Comparison of ENCODE assay signal across 8 cellular contexts in genomic region chr15:85580914-85581313, GRCh38.
A peak's percentile ranks its signal among the peaks of the same experiment; 100 is the strongest.
DNase-seq lines count a peak whose midpoint lies in the region; ATAC-seq, FAIRE-seq and TF ChIP-seq lines count a peak whose summit lies in the region.

No MANE protein-coding gene starts in this region.

- peak overlapping the region; percentile 91 to 100 (median 98) for H3K27ac Mint-ChIP-seq in CD8-positive, alpha-beta memory T cell
- H3K27ac Mint-ChIP-seq in T-helper 2 cell treated with Interferon-gamma antibody and Interleukin-4, amounts not matched to agents 5 μg/mL and 100 μg/mL, for 36 hours, result peak overlapping the region; percentile 96

- no peaks in the 10 kb centered on the region for H3K9me3 ChIP-seq in CD8-positive, alpha-beta memory T cell (ENCODE audit: low read length)

- POLR2A ChIA-PET in CD8-positive, alpha-beta memory T cell (lab: Charles Lee), result interaction anchor here (0.5 to 1.5 kb wide), 4 partner anchors 10 to 289 kb away, joined by 3 to 5 read pairs (median 3); no protein-coding TSS in a partner anchor

- H3K36me3 Mint-ChIP-seq in CD8-positive, alpha-beta memory T cell, result peaks cover 0 to 70% (median 13%) of the 10 kb centered on the region in 3 donors
- peaks cover 56% of the 10 kb centered on the region for H3K36me3 Mint-ChIP-seq in T-helper 2 cell treated with Interferon-gamma antibody and Interleukin-4, amounts not matched to agents 5 μg/mL and 100 μg/mL, for 36 hours (ENCODE audit: low read depth)

- ATAC-seq in sciatic nerve, result peak; percentile 8
- no peak for ATAC-seq in GM18505 (IDR thresholded peaks at IDR 0.05; ENCODE audit: unreplicated experiment)
- ATAC-seq in GM18907 (IDR thresholded peaks at IDR 0.05; ENCODE audit: unreplicated experiment), result no peak

- peak overlapping the region; percentile 93 for H3K27ac ChIP-seq in CD8-positive, alpha-beta memory T cell (ENCODE audit: low read depth, low read length)

- no peaks in the 10 kb centered on the region for H3K9me3 Mint-ChIP-seq in CD8-positive, alpha-beta memory T cell
- no peaks in the 10 kb centered on the region for H3K9me3 Mint-ChIP-seq in T-helper 2 cell treated with Interferon-gamma antibody and Interleukin-4, amounts not matched to agents 5 μg/mL and 100 μg/mL, for 36 hours

- H3K4me3 Mint-ChIP-seq in CD8-positive, alpha-beta memory T cell, result peak overlapping the region; percentile 87 to 98 (median 92)
- H3K4me3 Mint-ChIP-seq in T-helper 2 cell treated with Interferon-gamma antibody and Interleukin-4, amounts not matched to agents 5 μg/mL and 100 μg/mL, for 36 hours, result peak overlapping the region; percentile 89

- intact Hi-C loops in sciatic nerve (cut with DNase I), result loop anchor here (5.0 kb wide), 1 partner anchor 89 kb away; no protein-coding TSS in a partner anchor

- TF ChIP-seq CTCF in D721Med (IDR thresholded peaks at IDR 0.05; ENCODE audit: insufficient read depth, missing control alignments), result no peak

- no peak for TF ChIP-seq POLR2A in GM18505 (IDR thresholded peaks at IDR 0.05; ENCODE audit: borderline replicate concordance, extremely low read depth, insufficient read depth, insufficient read length)

- no peaks in the 10 kb centered on the region for H3K27me3 ChIP-seq in CD8-positive, alpha-beta memory T cell (ENCODE audit: insufficient read depth, low read length, poor library complexity, severe bottlenecking)

- H3K4me1 Mint-ChIP-seq in CD8-positive, alpha-beta memory T cell, result peaks cover 67 to 73% (median 70%) of the 10 kb centered on the region in 3 donors
- peaks cover 64% of the 10 kb centered on the region for H3K4me1 Mint-ChIP-seq in T-helper 2 cell treated with Interferon-gamma antibody and Interleukin-4, amounts not matched to agents 5 μg/mL and 100 μg/mL, for 36 hours (ENCODE audit: low read depth)

- H3K27me3 Mint-ChIP-seq in CD8-positive, alpha-beta memory T cell, result no peaks in the 10 kb centered on the region
- no peaks in the 10 kb centered on the region for H3K27me3 Mint-ChIP-seq in T-helper 2 cell treated with Interferon-gamma antibody and Interleukin-4, amounts not matched to agents 5 μg/mL and 100 μg/mL, for 36 hours (ENCODE audit: low read depth)

- no peaks in the 10 kb centered on the region for H3K36me3 ChIP-seq in CD8-positive, alpha-beta memory T cell (ENCODE audit: insufficient read depth, low read length)

- FAIRE-seq in D721Med (lab: Jason Lieb, UNC), result no peak

- peaks cover 60% of the 10 kb centered on the region for H3K4me1 ChIP-seq in CD8-positive, alpha-beta memory T cell (ENCODE audit: insufficient read depth, low read length)

- peak overlapping the region; percentile 63 for H3K4me3 ChIP-seq in CD8-positive, alpha-beta memory T cell (ENCODE audit: low read length)

- peak; percentile 16 to 74 (median 31) for DNase-seq in CD8-positive, alpha-beta memory T cell
- DNase-seq in T-helper 2 cell treated with Interferon-gamma antibody and Interleukin-4, amounts not matched to agents 5 μg/mL and 100 μg/mL, for 36 hours (ENCODE audit: low spot score), result peak; percentile 58
- DNase-seq in effector CD4-positive, alpha-beta T cell, result peak; percentile 40
- no peak for DNase-seq in sciatic nerve (ENCODE audit: low spot score)
- DNase-seq in D721Med (ENCODE audit: insufficient read length, low spot score), result no peak
- DNase-seq in RPMI8226, result no peak

- CTCF ChIA-PET in CD8-positive, alpha-beta memory T cell (lab: Charles Lee), result interaction anchor here (0.8 to 2.1 kb wide), 7 partner anchors 16 to 285 kb away, joined by 3 to 7 read pairs (median 3); no protein-coding TSS in a partner anchor

Comparison
In these comparisons a context has a peak if more than half of its experiments do, and no peak if none do; other contexts are left out.
1. DNase-seq: peak in CD8-positive, alpha-beta memory T cell (5 of 5), T-helper 2 cell treated with Interferon-gamma antibody and Interleukin-4, amounts not matched to agents 5 μg/mL and 100 μg/mL, for 36 hours (single experiment) and effector CD4-positive, alpha-beta T cell (single experiment); none in sciatic nerve (single experiment), D721Med (single experiment) and RPMI8226 (single experiment).